Comparison of ENCODE assay signal across 33 cellular contexts in the genomic region with DNA sequence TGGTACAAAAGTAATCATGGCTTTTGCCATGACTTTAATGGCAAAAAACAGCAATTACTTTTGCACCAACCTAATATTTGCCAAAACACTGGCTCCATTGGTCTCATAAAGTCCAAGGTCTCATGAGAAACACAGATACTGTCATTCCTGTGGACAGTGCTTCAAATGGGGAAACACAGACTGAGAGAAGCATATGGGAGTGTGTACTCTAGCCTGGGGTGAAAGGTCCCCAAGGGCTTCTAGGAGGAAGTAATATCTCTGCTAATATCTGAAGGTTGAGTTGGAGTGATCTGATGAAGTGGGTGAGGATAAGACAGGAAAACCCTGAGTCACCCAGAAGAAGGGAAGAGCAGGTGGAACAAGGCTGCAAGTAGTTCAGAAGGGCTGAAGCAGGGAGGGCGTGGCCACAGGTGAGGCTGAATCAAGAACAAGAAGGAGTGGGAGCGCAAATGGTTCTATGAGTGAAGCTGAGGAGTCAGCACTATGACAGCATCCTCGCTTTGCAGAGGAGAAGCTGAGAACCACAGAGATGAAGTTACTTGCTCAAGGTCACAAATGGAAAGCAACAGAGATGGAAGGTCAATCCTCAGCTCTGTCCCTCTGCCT.
"Had no signal": no experiment of that assay in that cellular context is flagged by ENCODE, and none has a peak within 500 bp of the region (broad histone marks: within the 10 kb centered on the region; RNA-seq: fewer than 3 reads in every experiment).

No MANE protein-coding gene starts in this region.

- H3K9ac ChIP-seq: SK-N-SH had no signal

- H3K27ac ChIP-seq: brain microvascular endothelial cell, Peyer's patch, SJSA1 had no signal

- H3K4me3 Mint-ChIP-seq: activated CD4-positive, alpha-beta T cell treated with anti-CD3 and anti-CD28 coated beads, Interleukin-2, amount 10 ng/mL, durations not matched to agents 24 days and 14 days; activated CD8-positive, alpha-beta T cell treated with anti-CD3 and anti-CD28 coated beads for 36 hours; activated naive CD8-positive, alpha-beta T cell treated with anti-CD3 and anti-CD28 coated beads for 36 hours; activated T-cell treated with anti-CD3 and anti-CD28 coated beads, Interleukin-2, amount 50 U/mL, for 72 hours; activated T-helper 17 cell treated with anti-CD3 and anti-CD28 coated beads, Interleukin-2, amount 50 U/mL, for 72 hours; central memory CD8-positive, alpha-beta T cell; T-helper 1 cell treated with Interleukin-12 subunit alpha and Interleukin-12 subunit beta and Interleukin-4 antibody, amounts not matched to agents 30 μg/mL and 1 μg/mL, for 36 hours; T-helper 2 cell treated with Interferon-gamma antibody and Interleukin-4, amounts not matched to agents 5 μg/mL and 100 μg/mL, for 36 hours had no signal

- H3K27me3 ChIP-seq: brain microvascular endothelial cell, Peyer's patch, SJSA1 had no signal

- DNase-seq: activated CD4-positive, alpha-beta T cell treated with anti-CD3 and anti-CD28 coated beads, Interleukin-2, amount 10 ng/mL, durations not matched to agents 24 days and 14 days; activated CD4-positive, alpha-beta T cell treated with anti-CD3 and anti-CD28 coated beads, Interleukin-2, amount 50 U/mL, for 4 hours; activated CD8-positive, alpha-beta T cell treated with anti-CD3 and anti-CD28 coated beads for 36 hours; activated effector memory CD4-positive, alpha-beta T cell treated with anti-CD3 and anti-CD28 coated beads, Interleukin-2, amount 50 U/mL, for 16 hours; activated naive CD4-positive, alpha-beta T cell; activated naive CD4-positive, alpha-beta T cell treated with anti-CD3 and anti-CD28 coated beads, Interleukin-2, amount 50 U/mL, for 16 hours; activated naive CD8-positive, alpha-beta T cell treated with anti-CD3 and anti-CD28 coated beads for 36 hours; activated T-cell treated with anti-CD3 and anti-CD28 coated beads, Interleukin-2, amount 50 U/mL, for 1 hour; activated T-cell treated with anti-CD3 and anti-CD28 coated beads, Interleukin-2, amount 50 U/mL, for 72 hours; amniotic stem cell; aorta; brain microvascular endothelial cell; MV-4-11; NCI-H1092 treated with DMSO at 0.1 percent for 48 hours; NCI-H1417; NCI-H146; NCI-H187; NCI-H2029 treated with DMSO at 0.1 percent for 48 hours; NCI-H2107; NCI-H2227 treated with DMSO at 0.1 percent for 48 hours; NCI-H446; NCI-H510A treated with DMSO at 0.1 percent for 48 hours; PC-3; Peyer's patch; RPMI8226; SHP77 treated with DMSO at 0.1 percent for 48 hours; SK-N-SH had no signal

- H3K36me3 Mint-ChIP-seq: activated naive CD8-positive, alpha-beta T cell treated with anti-CD3 and anti-CD28 coated beads for 36 hours had no signal

- H3K4me1 ChIP-seq: Peyer's patch, SJSA1 had no signal

- H3K4me3 ChIP-seq: K562, Peyer's patch, SJSA1 had no signal

- H3K36me3 ChIP-seq: brain microvascular endothelial cell, Peyer's patch, SJSA1 had no signal

- H3K9me3 ChIP-seq: Peyer's patch, SJSA1, SK-N-SH had no signal

- H3K9me3 Mint-ChIP-seq: activated CD4-positive, alpha-beta T cell treated with anti-CD3 and anti-CD28 coated beads, Interleukin-2, amount 10 ng/mL, durations not matched to agents 24 days and 14 days; activated CD8-positive, alpha-beta T cell treated with anti-CD3 and anti-CD28 coated beads for 36 hours; T-helper 1 cell treated with Interleukin-12 subunit alpha and Interleukin-12 subunit beta and Interleukin-4 antibody, amounts not matched to agents 30 μg/mL and 1 μg/mL, for 36 hours; T-helper 2 cell treated with Interferon-gamma antibody and Interleukin-4, amounts not matched to agents 5 μg/mL and 100 μg/mL, for 36 hours had no signal

- H3K27me3 Mint-ChIP-seq: activated CD4-positive, alpha-beta T cell treated with anti-CD3 and anti-CD28 coated beads, Interleukin-2, amount 10 ng/mL, durations not matched to agents 24 days and 14 days; activated naive CD8-positive, alpha-beta T cell treated with anti-CD3 and anti-CD28 coated beads for 36 hours; central memory CD8-positive, alpha-beta T cell had no signal

- H3K4me1 Mint-ChIP-seq: activated naive CD8-positive, alpha-beta T cell treated with anti-CD3 and anti-CD28 coated beads for 36 hours; central memory CD8-positive, alpha-beta T cell had no signal

- H3K27ac Mint-ChIP-seq: activated CD4-positive, alpha-beta T cell treated with anti-CD3 and anti-CD28 coated beads, Interleukin-2, amount 10 ng/mL, durations not matched to agents 24 days and 14 days; activated CD8-positive, alpha-beta T cell treated with anti-CD3 and anti-CD28 coated beads for 36 hours; activated naive CD8-positive, alpha-beta T cell treated with anti-CD3 and anti-CD28 coated beads for 36 hours; activated T-cell treated with anti-CD3 and anti-CD28 coated beads, Interleukin-2, amount 50 U/mL, for 72 hours; activated T-helper 17 cell treated with anti-CD3 and anti-CD28 coated beads, Interleukin-2, amount 50 U/mL, for 72 hours; T-helper 1 cell treated with Interleukin-12 subunit alpha and Interleukin-12 subunit beta and Interleukin-4 antibody, amounts not matched to agents 30 μg/mL and 1 μg/mL, for 36 hours; T-helper 2 cell treated with Interferon-gamma antibody and Interleukin-4, amounts not matched to agents 5 μg/mL and 100 μg/mL, for 36 hours had no signal
